In the genomic region with DNA sequence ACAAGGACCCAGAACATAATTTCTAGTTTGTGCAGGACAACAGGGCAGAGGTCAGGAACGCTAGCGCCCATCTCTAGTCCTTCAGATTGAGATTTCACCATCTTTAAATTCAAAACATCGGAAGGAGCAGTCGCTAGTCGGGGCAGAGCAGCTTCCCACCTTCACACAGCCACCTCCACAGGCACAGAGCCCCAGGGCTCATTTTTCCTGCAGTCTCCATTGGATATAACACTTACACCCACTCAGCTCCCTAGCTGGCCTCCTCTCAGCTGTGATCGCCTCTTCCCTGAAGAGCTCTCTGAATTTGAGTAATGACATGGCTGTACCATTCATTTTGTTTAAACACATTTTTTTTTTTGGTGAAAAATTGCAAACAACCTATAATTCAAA, we compare ENCODE assay signal across 12 cellular contexts. TPM values are rescaled to one million over a fixed set of nuclear protein-coding genes. Genes with fewer than 3 reads are reported as not detected.
DNase-seq lines count a peak whose midpoint lies in the region; ATAC-seq, FAIRE-seq and TF ChIP-seq lines count a peak whose summit lies in the region.
"Had no signal": no experiment of that assay in that cellular context is flagged by ENCODE, and none has a peak within 500 bp of the region (broad histone marks: within the 10 kb centered on the region; RNA-seq: fewer than 3 reads in every experiment).

No MANE protein-coding gene starts in this region.

- H3K27ac ChIP-seq in HepG2 (ENCODE audit: extremely low read length, insufficient read depth, low read length) (no peak overlapping the region), right lobe of liver (no peak overlapping the region), foreskin keratinocyte (no peak overlapping the region)
- H3K27ac ChIP-seq: BLaER1, body of pancreas had no signal

- TF ChIP-seq RAD21 in HepG2 (CRISPR knock-in tag; IDR thresholded peaks at IDR 0.05) = no peak

- H3K4me2 ChIP-seq in HepG2 (ENCODE audit: low read depth, low read length) = peak overlapping the region; percentile 100

- H3K79me2 ChIP-seq in HepG2 (ENCODE audit: insufficient read depth, low read length) = no peaks in the 10 kb centered on the region

- H3K27me3 Mint-ChIP-seq in effector memory CD8-positive, alpha-beta T cell = peaks cover 4 to 5% of the 10 kb centered on the region in 2 donors
- peaks cover 23% of the 10 kb centered on the region for H3K27me3 Mint-ChIP-seq in stimulated activated naive CD8-positive, alpha-beta T cell treated with anti-CD3 and anti-CD28 coated beads, Interleukin-15, amount 100 ng/mL, for 72 hours
- peaks cover 17% of the 10 kb centered on the region for H3K27me3 Mint-ChIP-seq in activated CD8-positive, alpha-beta T cell treated with anti-CD3 and anti-CD28 coated beads for 36 hours

- POLR2A ChIA-PET in HepG2 (lab: Yijun Ruan, JAX) = interaction anchor here (0.7 to 4.7 kb wide), 10 partner anchors 9 to 119 kb away, joined by 3 to 38 read pairs (median 6); a partner anchor contains a TSS
- POLR2A ChIA-PET in activated CD8-positive, alpha-beta T cell treated with anti-CD3 and anti-CD28 coated beads for 36 hours (lab: Charles Lee) = interaction anchor here (0.6 to 1.4 kb wide), 4 partner anchors 9 to 380 kb away, joined by 3 to 4 read pairs (median 4); no protein-coding TSS in a partner anchor

- no peak for FAIRE-seq in HepG2 (lab: Jason Lieb, UNC)

- no peaks in the 10 kb centered on the region for H4K20me1 ChIP-seq in HepG2 (ENCODE audit: insufficient read depth, low read length)

- peaks cover 14 to 16% of the 10 kb centered on the region in 2 donors for H3K4me1 Mint-ChIP-seq in effector memory CD8-positive, alpha-beta T cell (ENCODE audit: low read depth in 2 of 2)
- peaks cover 28% of the 10 kb centered on the region for H3K4me1 Mint-ChIP-seq in stimulated activated naive CD8-positive, alpha-beta T cell treated with anti-CD3 and anti-CD28 coated beads, Interleukin-15, amount 100 ng/mL, for 72 hours
- H3K4me1 Mint-ChIP-seq in activated CD8-positive, alpha-beta T cell treated with anti-CD3 and anti-CD28 coated beads for 36 hours (ENCODE audit: low read depth) = peaks cover 11% of the 10 kb centered on the region

- H2AFZ ChIP-seq in HepG2 (ENCODE audit: low read length) = no peak overlapping the region

- peaks cover 4% of the 10 kb centered on the region for H3K36me3 Mint-ChIP-seq in effector memory CD8-positive, alpha-beta T cell (ENCODE audit: insufficient read depth)
- peaks cover 4% of the 10 kb centered on the region for H3K36me3 Mint-ChIP-seq in activated CD8-positive, alpha-beta T cell treated with anti-CD3 and anti-CD28 coated beads for 36 hours (ENCODE audit: low read depth)

- H3K27ac Mint-ChIP-seq in effector memory CD8-positive, alpha-beta T cell = no peak overlapping the region
- peak overlapping the region in 1 of 2 donors; percentile 59 for H3K27ac Mint-ChIP-seq in stimulated activated naive CD8-positive, alpha-beta T cell treated with anti-CD3 and anti-CD28 coated beads, Interleukin-15, amount 100 ng/mL, for 72 hours
- no peak overlapping the region for H3K27ac Mint-ChIP-seq in activated CD8-positive, alpha-beta T cell treated with anti-CD3 and anti-CD28 coated beads for 36 hours

- H3K27me3 ChIP-seq in HepG2 (ENCODE audit: control insufficient read depth in 1 of 2, insufficient read depth in 2 of 2, low read length in 2 of 2) = peaks cover 0 to 5% of the 10 kb centered on the region in 2 experiments; a peak in 3 of 5 replicates
- H3K27me3 ChIP-seq in right lobe of liver = peaks cover 0 to 4% of the 10 kb centered on the region in 2 donors
- H3K27me3 ChIP-seq in foreskin keratinocyte = no peaks in the 10 kb centered on the region

- TF ChIP-seq POLR2A in HepG2 (IDR thresholded peaks at IDR 0.05; ENCODE audit: insufficient read depth in 1 of 2, low read depth in 2 of 2, low read length in 2 of 2) (no peak), right lobe of liver (IDR thresholded peaks at IDR 0.05) (no peak)

- no peaks in the 10 kb centered on the region for H3K9me3 Mint-ChIP-seq in effector memory CD8-positive, alpha-beta T cell
- H3K9me3 Mint-ChIP-seq in stimulated activated naive CD8-positive, alpha-beta T cell treated with anti-CD3 and anti-CD28 coated beads, Interleukin-15, amount 100 ng/mL, for 72 hours = peaks cover 4 to 7% of the 10 kb centered on the region in 2 donors
- no peaks in the 10 kb centered on the region for H3K9me3 Mint-ChIP-seq in activated CD8-positive, alpha-beta T cell treated with anti-CD3 and anti-CD28 coated beads for 36 hours

- TF ChIP-seq CTCF in HepG2 (CRISPR knock-in tag; IDR thresholded peaks at IDR 0.05) = no peak
- no peak for TF ChIP-seq CTCF in right lobe of liver (IDR thresholded peaks at IDR 0.05)
- TF ChIP-seq CTCF in activated CD8-positive, alpha-beta T cell treated with anti-CD3 and anti-CD28 coated beads for 36 hours (IDR thresholded peaks at IDR 0.05) = no peak
- TF ChIP-seq CTCF in foreskin keratinocyte (conservative IDR thresholded peaks at IDR 0.05) = no peak

- CTCF ChIA-PET in HepG2 (lab: Yijun Ruan, JAX; ENCODE audit: low intra/inter-chr PET ratio, low total read pairs) = interaction anchor here (0.6 to 4.7 kb wide), 3 partner anchors 12 to 50 kb away, joined by 3 to 53 read pairs (median 39); no protein-coding TSS in a partner anchor
- CTCF ChIA-PET in activated CD8-positive, alpha-beta T cell treated with anti-CD3 and anti-CD28 coated beads for 36 hours (lab: Charles Lee) = interaction anchor here (0.6 to 6.5 kb wide), 7 partner anchors 15 to 60 kb away, joined by 3 to 60 read pairs (median 4); a partner anchor contains a TSS

- BruUV-seq in HepG2 (replicated peaks; lab: Mats Ljungman, UMichigan) = no TSS peak

- no peak for DNase-seq in HepG2 (ENCODE audit: low spot score)
- DNase-seq in right lobe of liver = no peak
- peak; percentile 73 for DNase-seq in NCI-H748 (lab: John Stamatoyannopoulos, UW; ENCODE audit: unreplicated experiment)
- DNase-seq in effector memory CD8-positive, alpha-beta T cell = no peak
- no peak for DNase-seq in stimulated activated naive CD8-positive, alpha-beta T cell treated with anti-CD3 and anti-CD28 coated beads, Interleukin-15, amount 100 ng/mL, for 72 hours
- no peak for DNase-seq in activated CD8-positive, alpha-beta T cell treated with anti-CD3 and anti-CD28 coated beads for 36 hours
- DNase-seq in foreskin keratinocyte = no peak
- no peak for DNase-seq in left colon
- DNase-seq: body of pancreas; effector CD8-positive, alpha-beta T cell; NCI-H1092 had no signal

- 0% methylated on average over 6 of the region's 6 CpGs for WGBS in HepG2 (ENCODE audit: low lambda C conversion rate)
- WGBS in right lobe of liver (ENCODE audit: insufficient coverage, low coverage, low lambda C conversion rate, missing lambda C conversion rate) = 74% methylated on average over 6 of the region's 6 CpGs

- intact Hi-C loops in HepG2 (cut with micrococcal nuclease; ENCODE audit: unreplicated experiment) (no loop called here), right lobe of liver (cut with DNase I) (no loop called here), left colon (cut with DNase I, micrococcal nuclease) (loop anchor here in 1 of 2 donors (10.0 kb wide), 1 partner anchor 48 kb away; no protein-coding TSS in a partner anchor)
- intact Hi-C loops in activated CD8-positive, alpha-beta T cell treated with anti-CD3 and anti-CD28 coated beads for 36 hours (cut with micrococcal nuclease) = loop anchor here (5.0 kb wide), 1 partner anchor 51 kb away; no protein-coding TSS in a partner anchor

- H3K4me1 ChIP-seq in HepG2 (ENCODE audit: insufficient read depth, low read length) = peaks cover 26% of the 10 kb centered on the region
- H3K4me1 ChIP-seq in right lobe of liver = peaks cover 0 to 13% (median 0%) of the 10 kb centered on the region in 4 donors
- peaks cover 5% of the 10 kb centered on the region for H3K4me1 ChIP-seq in foreskin keratinocyte
- H3K4me1 ChIP-seq: BLaER1 had no signal

- TF ChIP-seq EP300 in HepG2 (IDR thresholded peaks at IDR 0.05; ENCODE audit: low read depth in 2 of 2, low read length in 2 of 2) = no peak
- no peak for TF ChIP-seq EP300 in HepG2 (CRISPR knock-in tag; IDR thresholded peaks at IDR 0.05; ENCODE audit: borderline replicate concordance)

- no peaks in the 10 kb centered on the region for H3K9me3 ChIP-seq in HepG2 (ENCODE audit: low read length)
- H3K9me3 ChIP-seq in right lobe of liver = no peaks in the 10 kb centered on the region
- H3K9me3 ChIP-seq: BLaER1, body of pancreas had no signal

- H3K9ac ChIP-seq in HepG2 (ENCODE audit: insufficient read depth, low read depth, low read length) = no peak overlapping the region
- H3K9ac ChIP-seq: BLaER1 had no signal

- ATAC-seq in HepG2 = peak; percentile 2; the same call in 1 of the 3 replicates
- ATAC-seq in right lobe of liver = no peak
- no peak for ATAC-seq in effector memory CD8-positive, alpha-beta T cell (replicated peaks)
- no peak for ATAC-seq in stimulated activated naive CD8-positive, alpha-beta T cell treated with anti-CD3 and anti-CD28 coated beads, Interleukin-15, amount 100 ng/mL, for 72 hours
- no peak for ATAC-seq in activated CD8-positive, alpha-beta T cell treated with anti-CD3 and anti-CD28 coated beads for 36 hours
- ATAC-seq in foreskin keratinocyte = no peak
- no peak for ATAC-seq in left colon
- ATAC-seq: body of pancreas had no signal

- H3K36me3 ChIP-seq in HepG2 (replicated peaks in 1 of 2; ENCODE audit: control insufficient read depth in 1 of 2, insufficient read depth in 2 of 2, low read length in 2 of 2) = peaks cover 2 to 3% of the 10 kb centered on the region in 2 experiments; a peak in 2 of 5 replicates
- H3K36me3 ChIP-seq in right lobe of liver = no peaks in the 10 kb centered on the region

- peak overlapping the region in 2 of 3 experiments; percentile 43 to 81; a peak in 3 of 6 replicates for H3K4me3 ChIP-seq in HepG2 (replicated peaks in 1 of 3; ENCODE audit: insufficient read depth in 1 of 3, low read depth in 2 of 3, low read length in 3 of 3)
- no peak overlapping the region for H3K4me3 ChIP-seq in right lobe of liver
- H3K4me3 ChIP-seq: BLaER1, body of pancreas had no signal

- in situ Hi-C loops in HepG2 (cut with HindIII; ENCODE audit: extremely low pct_ligation_motif_present, low pct_unique_long_range_greater_than_20kb) = loop anchor here (5.0 kb wide), 1 partner anchor 36 kb away; no protein-coding TSS in a partner anchor

- H3K4me3 Mint-ChIP-seq in effector memory CD8-positive, alpha-beta T cell = peak overlapping the region; percentile 48 to 57
- H3K4me3 Mint-ChIP-seq in stimulated activated naive CD8-positive, alpha-beta T cell treated with anti-CD3 and anti-CD28 coated beads, Interleukin-15, amount 100 ng/mL, for 72 hours = peak overlapping the region; percentile 40 to 62
- H3K4me3 Mint-ChIP-seq in activated CD8-positive, alpha-beta T cell treated with anti-CD3 and anti-CD28 coated beads for 36 hours = no peak overlapping the region

RNA-seq across cellular contexts. Expression of a gene that starts 1.4 kb away (rescaled TPM):
- total RNA-seq in HepG2 (2016; rRNA removed; fragmentation: Illumina TruSeq; extraction: Trizol) (0.74 and 1.2 TPM in 2 replicates), right lobe of liver (under 1 TPM in 1 of 6 experiments, not detected in 5; 0.13 TPM), foreskin keratinocyte (22.9 and 28.4 TPM in 2 replicates), left colon (under 1 TPM; 0.27 to 0.28 TPM)
- 0.62 and 0.81 TPM in 2 replicates for total RNA-seq in HepG2 (2016; cell fraction: cytosol; rRNA removed; fragmentation: Illumina TruSeq; extraction: Trizol; ENCODE audit: low read depth)
- total RNA-seq in HepG2 (2016; cell fraction: insoluble cytoplasmic fraction; rRNA removed; fragmentation: Illumina TruSeq; extraction: Trizol) = 1.1 and 1.4 TPM in 2 replicates
- 0.71 and 1.7 TPM in 2 replicates for total RNA-seq in HepG2 (2016; cell fraction: membrane; rRNA removed; fragmentation: Illumina TruSeq; extraction: Trizol)
- total RNA-seq in HepG2 (2016; cell fraction: nucleus; rRNA removed; fragmentation: Illumina TruSeq; extraction: Trizol) = 0.81 TPM in 2 replicates
- polyA plus RNA-seq in HepG2 (2011; rRNA removed) (3.8 and 5.9 TPM in 2 replicates), foreskin keratinocyte (26.7 and 33.5 TPM in 2 replicates)
- 5.4 and 6.3 TPM in 2 replicates for polyA plus RNA-seq in HepG2 (2011; cell fraction: cytosol; rRNA removed)
- 5.7 and 8.0 TPM in 2 replicates for polyA plus RNA-seq in HepG2 (2011; cell fraction: nucleus; rRNA removed)
- polyA plus RNA-seq in HepG2 (2012) = 3.9 and 4.0 TPM in 2 replicates
- polyA plus RNA-seq in HepG2 (2016; cell fraction: cytosol; fragmentation: Illumina TruSeq; extraction: Trizol; ENCODE audit: low read depth) = 1.2 TPM in 2 replicates
- 0.61 and 0.65 TPM in 2 replicates for polyA plus RNA-seq in HepG2 (2016; cell fraction: insoluble cytoplasmic fraction; fragmentation: Illumina TruSeq; extraction: Trizol; ENCODE audit: low read depth)
- 1.1 and 2.0 TPM in 2 replicates for polyA plus RNA-seq in HepG2 (2016; cell fraction: membrane; fragmentation: Illumina TruSeq; extraction: Trizol; ENCODE audit: low read depth)
- polyA plus RNA-seq in HepG2 (2016; cell fraction: nucleus; fragmentation: Illumina TruSeq; extraction: Trizol; ENCODE audit: insufficient read depth, low read depth) = 1.5 and 2.0 TPM in 2 replicates
- 2.9 and 10.0 TPM in 2 replicates for polyA minus RNA-seq in HepG2 (2011; rRNA and poly(A)+ RNA removed; ENCODE audit: low replicate concordance)
- 2.9 and 3.3 TPM in 2 replicates for polyA minus RNA-seq in HepG2 (2011; cell fraction: cytosol; rRNA and poly(A)+ RNA removed)
- 1.7 TPM in 2 replicates for polyA minus RNA-seq in HepG2 (2011; cell fraction: nucleus; rRNA and poly(A)+ RNA removed)
- total RNA-seq in activated CD8-positive, alpha-beta T cell treated with anti-CD3 and anti-CD28 coated beads for 36 hours = 1 to 10 TPM; 1.0 to 1.1 TPM
- total RNA-seq: body of pancreas had no signal

RNA-seq across cellular contexts. Expression of a gene that starts 20.6 kb away (rescaled TPM):
- 10.2 and 15.7 TPM in 2 replicates for total RNA-seq in HepG2 (2016; rRNA removed; fragmentation: Illumina TruSeq; extraction: Trizol)
- total RNA-seq in HepG2 (2016; cell fraction: cytosol; rRNA removed; fragmentation: Illumina TruSeq; extraction: Trizol; ENCODE audit: low read depth) = 6.4 and 7.2 TPM in 2 replicates
- total RNA-seq in HepG2 (2016; cell fraction: insoluble cytoplasmic fraction; rRNA removed; fragmentation: Illumina TruSeq; extraction: Trizol) = 12.5 and 16.8 TPM in 2 replicates
- total RNA-seq in HepG2 (2016; cell fraction: membrane; rRNA removed; fragmentation: Illumina TruSeq; extraction: Trizol) = 7.9 and 8.5 TPM in 2 replicates
- total RNA-seq in HepG2 (2016; cell fraction: nucleus; rRNA removed; fragmentation: Illumina TruSeq; extraction: Trizol) = 22.6 and 23.5 TPM in 2 replicates
- 41.6 and 48.3 TPM in 2 replicates for polyA plus RNA-seq in HepG2 (2011; rRNA removed)
- polyA plus RNA-seq in HepG2 (2011; cell fraction: cytosol; rRNA removed) = 19.2 and 22.0 TPM in 2 replicates
- polyA plus RNA-seq in HepG2 (2011; cell fraction: nucleus; rRNA removed) = 220 TPM in 2 replicates
- polyA plus RNA-seq in HepG2 (2012) = 27.3 and 28.6 TPM in 2 replicates
- polyA plus RNA-seq in HepG2 (2016; cell fraction: cytosol; fragmentation: Illumina TruSeq; extraction: Trizol; ENCODE audit: low read depth) = 2.1 and 2.3 TPM in 2 replicates
- polyA plus RNA-seq in HepG2 (2016; cell fraction: insoluble cytoplasmic fraction; fragmentation: Illumina TruSeq; extraction: Trizol; ENCODE audit: low read depth) = 13.6 and 18.5 TPM in 2 replicates
- 6.4 and 6.8 TPM in 2 replicates for polyA plus RNA-seq in HepG2 (2016; cell fraction: membrane; fragmentation: Illumina TruSeq; extraction: Trizol; ENCODE audit: low read depth)
- 89.6 and 90.5 TPM in 2 replicates for polyA plus RNA-seq in HepG2 (2016; cell fraction: nucleus; fragmentation: Illumina TruSeq; extraction: Trizol; ENCODE audit: insufficient read depth, low read depth)
- 17.3 and 27.1 TPM in 2 replicates for polyA minus RNA-seq in HepG2 (2011; rRNA and poly(A)+ RNA removed; ENCODE audit: low replicate concordance)
- polyA minus RNA-seq in HepG2 (2011; cell fraction: cytosol; rRNA and poly(A)+ RNA removed) = 9.3 and 9.7 TPM in 2 replicates
- 38.8 and 46.0 TPM in 2 replicates for polyA minus RNA-seq in HepG2 (2011; cell fraction: nucleus; rRNA and poly(A)+ RNA removed)
- total RNA-seq in right lobe of liver = 10 to 100 TPM in 5 of 6 experiments, 1 to 10 TPM in 1; 9.2 to 16.0 (median 12.9) TPM
- 10 to 100 TPM; 30.2 to 32.9 TPM for total RNA-seq in activated CD8-positive, alpha-beta T cell treated with anti-CD3 and anti-CD28 coated beads for 36 hours
- total RNA-seq in foreskin keratinocyte = 28.6 and 29.7 TPM in 2 replicates
- 28.6 and 28.8 TPM in 2 replicates for polyA plus RNA-seq in foreskin keratinocyte
- 10 to 100 TPM; 16.9 to 18.4 TPM for total RNA-seq in left colon

RNA-seq across cellular contexts. Expression of a gene that starts 29.4 kb away (rescaled TPM):
- total RNA-seq in HepG2 (2016; rRNA removed; fragmentation: Illumina TruSeq; extraction: Trizol) (11.2 and 24.3 TPM in 2 replicates), right lobe of liver (10 to 100 TPM in 1 of 6 experiments, 1 to 10 TPM in 5; 5.8 to 10.7 (median 7.5) TPM), foreskin keratinocyte (23.6 and 24.0 TPM in 2 replicates), left colon (10 to 100 TPM; 32.1 to 34.6 TPM)
- 3.0 and 3.3 TPM in 2 replicates for total RNA-seq in HepG2 (2016; cell fraction: cytosol; rRNA removed; fragmentation: Illumina TruSeq; extraction: Trizol; ENCODE audit: low read depth)
- total RNA-seq in HepG2 (2016; cell fraction: insoluble cytoplasmic fraction; rRNA removed; fragmentation: Illumina TruSeq; extraction: Trizol) = 8.8 and 26.6 TPM in 2 replicates
- total RNA-seq in HepG2 (2016; cell fraction: membrane; rRNA removed; fragmentation: Illumina TruSeq; extraction: Trizol) = 6.5 and 8.3 TPM in 2 replicates
- 31.0 and 40.1 TPM in 2 replicates for total RNA-seq in HepG2 (2016; cell fraction: nucleus; rRNA removed; fragmentation: Illumina TruSeq; extraction: Trizol)
- polyA plus RNA-seq in HepG2 (2011; rRNA removed) (16.0 and 24.1 TPM in 2 replicates), foreskin keratinocyte (20.8 and 21.2 TPM in 2 replicates)
- 11.8 and 12.5 TPM in 2 replicates for polyA plus RNA-seq in HepG2 (2011; cell fraction: cytosol; rRNA removed)
- polyA plus RNA-seq in HepG2 (2011; cell fraction: nucleus; rRNA removed) = 91.9 and 94.6 TPM in 2 replicates
- polyA plus RNA-seq in HepG2 (2012) = 11.7 and 19.9 TPM in 2 replicates
- 3.1 and 3.3 TPM in 2 replicates for polyA plus RNA-seq in HepG2 (2016; cell fraction: cytosol; fragmentation: Illumina TruSeq; extraction: Trizol; ENCODE audit: low read depth)
- 5.9 and 7.7 TPM in 2 replicates for polyA plus RNA-seq in HepG2 (2016; cell fraction: insoluble cytoplasmic fraction; fragmentation: Illumina TruSeq; extraction: Trizol; ENCODE audit: low read depth)
- 3.2 and 4.6 TPM in 2 replicates for polyA plus RNA-seq in HepG2 (2016; cell fraction: membrane; fragmentation: Illumina TruSeq; extraction: Trizol; ENCODE audit: low read depth)
- 59.5 and 67.0 TPM in 2 replicates for polyA plus RNA-seq in HepG2 (2016; cell fraction: nucleus; fragmentation: Illumina TruSeq; extraction: Trizol; ENCODE audit: insufficient read depth, low read depth)
- 17.7 and 40.9 TPM in 2 replicates for polyA minus RNA-seq in HepG2 (2011; rRNA and poly(A)+ RNA removed; ENCODE audit: low replicate concordance)
- 14.1 and 14.5 TPM in 2 replicates for polyA minus RNA-seq in HepG2 (2011; cell fraction: cytosol; rRNA and poly(A)+ RNA removed)
- polyA minus RNA-seq in HepG2 (2011; cell fraction: nucleus; rRNA and poly(A)+ RNA removed) = 36.8 and 38.7 TPM in 2 replicates
- 10 to 100 TPM; 27.2 to 27.5 TPM for total RNA-seq in activated CD8-positive, alpha-beta T cell treated with anti-CD3 and anti-CD28 coated beads for 36 hours

RNA-seq across cellular contexts. Expression of a gene that starts 53.4 kb away (rescaled TPM):
- total RNA-seq in HepG2 (2016; rRNA removed; fragmentation: Illumina TruSeq; extraction: Trizol) (0.11 and 0.17 TPM in 2 replicates), right lobe of liver (under 1 TPM in 5 of 6 experiments, not detected in 1; 0.12 to 0.43 (median 0.26) TPM), foreskin keratinocyte (0.37 and 0.39 TPM in 2 replicates), left colon (under 1 TPM; 0.61 to 0.95 TPM)
- total RNA-seq in HepG2 (2016; cell fraction: cytosol; rRNA removed; fragmentation: Illumina TruSeq; extraction: Trizol; ENCODE audit: low read depth) = 0.20 TPM in 1 of 2 replicates, not detected in the other
- total RNA-seq in HepG2 (2016; cell fraction: insoluble cytoplasmic fraction; rRNA removed; fragmentation: Illumina TruSeq; extraction: Trizol) = 0.16 and 0.22 TPM in 2 replicates
- total RNA-seq in HepG2 (2016; cell fraction: membrane; rRNA removed; fragmentation: Illumina TruSeq; extraction: Trizol) = 0.25 and 0.45 TPM in 2 replicates
- 0.28 TPM in 1 of 2 replicates, not detected in the other for total RNA-seq in HepG2 (2016; cell fraction: nucleus; rRNA removed; fragmentation: Illumina TruSeq; extraction: Trizol)
- polyA plus RNA-seq in HepG2 (2011; rRNA removed) (0.08 and 0.12 TPM in 2 replicates), foreskin keratinocyte (0.64 and 0.66 TPM in 2 replicates)
- polyA plus RNA-seq in HepG2 (2011; cell fraction: cytosol; rRNA removed) = 0.05 and 0.11 TPM in 2 replicates
- 0.28 and 0.39 TPM in 2 replicates for polyA plus RNA-seq in HepG2 (2011; cell fraction: nucleus; rRNA removed)
- polyA plus RNA-seq in HepG2 (2012) = 0.12 and 0.17 TPM in 2 replicates
- polyA plus RNA-seq in HepG2 (2016; cell fraction: cytosol; fragmentation: Illumina TruSeq; extraction: Trizol; ENCODE audit: low read depth) = 0.10 and 0.14 TPM in 2 replicates
- polyA plus RNA-seq in HepG2 (2016; cell fraction: insoluble cytoplasmic fraction; fragmentation: Illumina TruSeq; extraction: Trizol; ENCODE audit: low read depth) = 0.19 and 0.41 TPM in 2 replicates
- 0.17 and 0.19 TPM in 2 replicates for polyA plus RNA-seq in HepG2 (2016; cell fraction: membrane; fragmentation: Illumina TruSeq; extraction: Trizol; ENCODE audit: low read depth)
- polyA plus RNA-seq in HepG2 (2016; cell fraction: nucleus; fragmentation: Illumina TruSeq; extraction: Trizol; ENCODE audit: insufficient read depth, low read depth) = not detected in 2 replicates
- 0.06 and 0.09 TPM in 2 replicates for polyA minus RNA-seq in HepG2 (2011; rRNA and poly(A)+ RNA removed; ENCODE audit: low replicate concordance)
- not detected in 2 replicates for polyA minus RNA-seq in HepG2 (2011; cell fraction: cytosol; rRNA and poly(A)+ RNA removed)
- polyA minus RNA-seq in HepG2 (2011; cell fraction: nucleus; rRNA and poly(A)+ RNA removed) = 0.50 and 0.77 TPM in 2 replicates
- total RNA-seq in activated CD8-positive, alpha-beta T cell treated with anti-CD3 and anti-CD28 coated beads for 36 hours = under 1 TPM; 0.11 to 0.18 TPM
- total RNA-seq: body of pancreas had no signal

RNA-seq across cellular contexts. Expression of a gene that starts 60.0 kb away (rescaled TPM):
- total RNA-seq in HepG2 (2016; rRNA removed; fragmentation: Illumina TruSeq; extraction: Trizol) = 51.2 and 107 TPM in 2 replicates
- 19.3 and 20.8 TPM in 2 replicates for total RNA-seq in HepG2 (2016; cell fraction: cytosol; rRNA removed; fragmentation: Illumina TruSeq; extraction: Trizol; ENCODE audit: low read depth)
- total RNA-seq in HepG2 (2016; cell fraction: insoluble cytoplasmic fraction; rRNA removed; fragmentation: Illumina TruSeq; extraction: Trizol) = 52.6 and 108 TPM in 2 replicates
- 31.6 and 33.9 TPM in 2 replicates for total RNA-seq in HepG2 (2016; cell fraction: membrane; rRNA removed; fragmentation: Illumina TruSeq; extraction: Trizol)
- 73.3 and 83.7 TPM in 2 replicates for total RNA-seq in HepG2 (2016; cell fraction: nucleus; rRNA removed; fragmentation: Illumina TruSeq; extraction: Trizol)
- polyA plus RNA-seq in HepG2 (2011; rRNA removed) = 206 and 248 TPM in 2 replicates
- polyA plus RNA-seq in HepG2 (2011; cell fraction: cytosol; rRNA removed) = 157 and 165 TPM in 2 replicates
- 258 and 264 TPM in 2 replicates for polyA plus RNA-seq in HepG2 (2011; cell fraction: nucleus; rRNA removed)
- polyA plus RNA-seq in HepG2 (2012) = 74.4 and 84.6 TPM in 2 replicates
- polyA plus RNA-seq in HepG2 (2016; cell fraction: cytosol; fragmentation: Illumina TruSeq; extraction: Trizol; ENCODE audit: low read depth) = 20.5 and 25.2 TPM in 2 replicates
- polyA plus RNA-seq in HepG2 (2016; cell fraction: insoluble cytoplasmic fraction; fragmentation: Illumina TruSeq; extraction: Trizol; ENCODE audit: low read depth) = 66.6 and 70.3 TPM in 2 replicates
- polyA plus RNA-seq in HepG2 (2016; cell fraction: membrane; fragmentation: Illumina TruSeq; extraction: Trizol; ENCODE audit: low read depth) = 36.5 and 37.7 TPM in 2 replicates
- polyA plus RNA-seq in HepG2 (2016; cell fraction: nucleus; fragmentation: Illumina TruSeq; extraction: Trizol; ENCODE audit: insufficient read depth, low read depth) = 171 and 181 TPM in 2 replicates
- 223 and 558 TPM in 2 replicates for polyA minus RNA-seq in HepG2 (2011; rRNA and poly(A)+ RNA removed; ENCODE audit: low replicate concordance)
- polyA minus RNA-seq in HepG2 (2011; cell fraction: cytosol; rRNA and poly(A)+ RNA removed) = 65.6 and 67.3 TPM in 2 replicates
- 65.1 and 74.2 TPM in 2 replicates for polyA minus RNA-seq in HepG2 (2011; cell fraction: nucleus; rRNA and poly(A)+ RNA removed)
- total RNA-seq in right lobe of liver = 10 to 100 TPM; 58.9 to 70.0 (median 62.7) TPM
- total RNA-seq in activated CD8-positive, alpha-beta T cell treated with anti-CD3 and anti-CD28 coated beads for 36 hours = 10 to 100 TPM; 32.6 to 33.9 TPM
- total RNA-seq in foreskin keratinocyte = 69.2 and 83.9 TPM in 2 replicates
- polyA plus RNA-seq in foreskin keratinocyte = 110 and 125 TPM in 2 replicates
- 100 to 1,000 TPM; 113 to 134 TPM for total RNA-seq in left colon

Comparison
In these comparisons a context has a peak if more than half of its experiments do, and no peak if none do; other contexts are left out.
1. H3K4me3 ChIP-seq: peak in HepG2 (2 of 3); none in right lobe of liver (0 of 3).